29 cellular contexts compared by ENCODE assay signal in the genomic region with DNA sequence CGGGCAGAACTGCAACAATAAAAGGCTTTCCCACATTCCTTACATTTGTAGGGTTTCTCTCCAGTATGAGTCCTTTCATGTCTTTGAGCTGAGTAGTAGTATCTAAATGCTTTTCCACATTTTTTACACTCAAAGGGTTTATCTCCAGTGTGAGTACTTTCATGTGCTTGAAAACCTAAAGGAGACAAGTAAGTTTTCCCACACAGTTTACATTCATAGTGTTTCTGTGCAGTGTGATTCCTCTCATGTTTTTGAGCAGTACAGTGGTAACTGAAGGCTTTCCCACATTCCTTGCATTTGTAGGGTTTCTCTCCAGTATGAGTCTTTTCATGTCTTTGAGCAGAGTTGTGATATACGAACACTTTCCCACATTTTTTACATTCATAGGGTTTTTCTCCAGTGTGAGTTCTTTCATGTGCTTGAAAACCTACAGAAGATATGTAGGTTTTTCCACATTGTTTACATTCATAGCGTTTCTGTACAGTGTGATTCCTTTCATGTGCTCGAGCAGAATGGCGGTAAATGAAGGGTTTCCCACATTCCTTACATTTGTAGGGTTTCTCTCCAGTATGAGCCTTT. TPM values are rescaled to one million over a fixed set of nuclear protein-coding genes. Genes with fewer than 3 reads are reported as not detected.
DNase-seq lines count a peak whose midpoint lies in the region; FAIRE-seq and TF ChIP-seq lines count a peak whose summit lies in the region.
"Had no signal": no experiment of that assay in that cellular context is flagged by ENCODE, and none has a peak within 500 bp of the region (broad histone marks: within the 10 kb centered on the region; RNA-seq: fewer than 3 reads in every experiment).

No MANE protein-coding gene starts in this region.

- H3K4me2 ChIP-seq in mammary epithelial cell (ENCODE audit: insufficient read depth, low read depth, low read length) (no peak overlapping the region), keratinocyte (ENCODE audit: control insufficient read depth, extremely low read depth, insufficient read depth, low read depth, low read length) (no peak overlapping the region)
- H3K4me2 ChIP-seq: BLaER1 treated with 17β-estradiol and CSF1 and Interleukin-3, amounts not matched to agents 10 nM and 100 nM had no signal

- no peaks in the 10 kb centered on the region for H3K4me1 ChIP-seq in mammary epithelial cell (ENCODE audit: insufficient read depth, low read length)
- H3K4me1 ChIP-seq in breast epithelium: no peaks in the 10 kb centered on the region
- no peaks in the 10 kb centered on the region for H3K4me1 ChIP-seq in adipocyte (ENCODE audit: control insufficient read depth, insufficient read depth, low read length)
- no peaks in the 10 kb centered on the region for H3K4me1 ChIP-seq in keratinocyte (ENCODE audit: control insufficient read depth, extremely low read depth, insufficient read depth, low read length)
- H3K4me1 ChIP-seq: BLaER1 treated with 17β-estradiol and CSF1 and Interleukin-3, amounts not matched to agents 10 nM and 100 nM; Caco-2; Peyer's patch had no signal

- H3K9ac ChIP-seq in mammary epithelial cell (ENCODE audit: insufficient read depth, low read length): no peak overlapping the region
- H3K9ac ChIP-seq in adipocyte (ENCODE audit: low read length): no peak overlapping the region
- H3K9ac ChIP-seq in keratinocyte (ENCODE audit: control insufficient read depth, extremely low read depth, insufficient read depth, low read length): no peak overlapping the region
- H3K9ac ChIP-seq: BLaER1 treated with 17β-estradiol and CSF1 and Interleukin-3, amounts not matched to agents 10 nM and 100 nM had no signal

- no peak for TF ChIP-seq POLR2A in breast epithelium (IDR thresholded peaks at IDR 0.05)
- TF ChIP-seq POLR2A in erythroblast (IDR thresholded peaks at IDR 0.05; ENCODE audit: low read length): no peak

- CTCF ChIA-PET in mammary epithelial cell (lab: Charles Lee; ENCODE audit: low non-redundant PET): no interaction called here

- in situ Hi-C loops in mammary epithelial cell (cut with MboI; ENCODE audit: low sequenced_read_pairs in 2 of 2): no loop called here

- BruUV-seq in mammary epithelial cell (replicated peaks; lab: Mats Ljungman, UMichigan): no TSS peak

- H3K36me3 ChIP-seq in mammary epithelial cell (ENCODE audit: insufficient read depth, low read length) (peaks cover 2% of the 10 kb centered on the region), breast epithelium (peaks cover 17% of the 10 kb centered on the region), adipocyte (ENCODE audit: control insufficient read depth, insufficient read depth, low read length, severe bottlenecking) (peaks cover 63% of the 10 kb centered on the region), keratinocyte (ENCODE audit: control insufficient read depth in 2 of 2, extremely low read depth in 1 of 2, insufficient read depth in 2 of 2, low read length in 2 of 2) (no peaks in the 10 kb centered on the region)

- no peak for TF ChIP-seq CTCF in mammary epithelial cell (conservative IDR thresholded peaks at IDR 0.05 in 1 of 2, IDR thresholded peaks at IDR 0.05 in 1 of 2; ENCODE audit: extremely low read depth in 1 of 2, insufficient read depth in 1 of 2, low read depth in 1 of 2, low read length in 2 of 2)
- no peak for TF ChIP-seq CTCF in breast epithelium (IDR thresholded peaks at IDR 0.05)
- TF ChIP-seq CTCF in keratinocyte (optimal IDR thresholded peaks at IDR 0.05 in 1 of 3, IDR thresholded peaks at IDR 0.05 in 1 of 3, conservative IDR thresholded peaks at IDR 0.05 in 1 of 3; ENCODE audit: extremely low read depth in 1 of 3, insufficient read depth in 2 of 3, low read length in 3 of 3): no peak

- H3K27ac ChIP-seq in mammary epithelial cell (ENCODE audit: insufficient read depth, low read depth, low read length) (no peak overlapping the region), breast epithelium (no peak overlapping the region), keratinocyte (ENCODE audit: control insufficient read depth, insufficient read depth, low read length) (no peak overlapping the region)
- H3K27ac ChIP-seq: BLaER1 treated with 17β-estradiol and CSF1 and Interleukin-3, amounts not matched to agents 10 nM and 100 nM; Peyer's patch had no signal

- DNase-seq in mammary epithelial cell (peak; percentile 2), breast epithelium (ENCODE audit: low spot score in 2 of 2) (no peak), adipocyte (ENCODE audit: low read depth) (no peak), keratinocyte (ENCODE audit: low read depth, low spot score) (no peak), DMS53 treated with DMSO at 0.1 percent for 48 hours (lab: John Stamatoyannopoulos, UW; ENCODE audit: unreplicated experiment) (no peak), erythroblast (lab: John Stamatoyannopoulos, UW) (no peak), GM19238 (ENCODE audit: insufficient read length, low spot score) (no peak), LoVo (ENCODE audit: low spot score) (no peak)
- DNase-seq: 8988T; Caco-2; CD8-positive, alpha-beta T cell; DMS79; EL; GDM1; HFFc6; KG1; MM.1S; NCI-H1417 treated with DMSO at 0.1 percent for 48 hours; NCI-H1694 treated with DMSO at 0.1 percent for 48 hours; NCI-H2081; NCI-H2171; NCI-H226; NCI-H510A; NCI-H69; Peyer's patch; SHP77 treated with DMSO at 0.1 percent for 48 hours had no signal

- H3K79me2 ChIP-seq in mammary epithelial cell (ENCODE audit: insufficient read depth, low read length) (no peaks in the 10 kb centered on the region), keratinocyte (ENCODE audit: control insufficient read depth, insufficient read depth, low read length) (no peaks in the 10 kb centered on the region)

- dilution Hi-C loops in mammary epithelial cell (cut with HindIII; ENCODE audit: low sequenced_read_pairs) (no loop called here), keratinocyte (cut with MboI; ENCODE audit: extremely low pct_ligation_motif_present, low sequenced_read_pairs) (no loop called here)

- H3K27me3 ChIP-seq in mammary epithelial cell (ENCODE audit: insufficient read depth, low read length) (no peaks in the 10 kb centered on the region), breast epithelium (no peaks in the 10 kb centered on the region), adipocyte (replicated peaks; ENCODE audit: control insufficient read depth, insufficient read depth, low read length) (no peaks in the 10 kb centered on the region), keratinocyte (ENCODE audit: control insufficient read depth, extremely low read depth, insufficient read depth, low read length) (no peaks in the 10 kb centered on the region)
- H3K27me3 ChIP-seq: BLaER1 treated with 17β-estradiol and CSF1 and Interleukin-3, amounts not matched to agents 10 nM and 100 nM; Peyer's patch had no signal

- H3K9me3 ChIP-seq in mammary epithelial cell (replicated peaks; ENCODE audit: insufficient read depth, low read length) (peaks cover 50% of the 10 kb centered on the region), breast epithelium (peaks cover 54 to 61% of the 10 kb centered on the region in 2 donors), adipocyte (ENCODE audit: control insufficient read depth, low read length) (peaks cover 97% of the 10 kb centered on the region), keratinocyte (ENCODE audit: control insufficient read depth, low read depth, low read length) (peaks cover 23% of the 10 kb centered on the region)

- WGBS in mammary epithelial cell (ENCODE audit: low coverage, missing lambda C conversion rate): 93% methylated on average over 5 of the region's 5 CpGs

- intact Hi-C loops in mammary epithelial cell (cut with micrococcal nuclease): no loop called here
- intact Hi-C loops in breast epithelium (cut with DNase I; ENCODE audit: low total_unique reads): no loop called here

- H4K20me1 ChIP-seq in mammary epithelial cell (ENCODE audit: insufficient read depth, low read length) (no peaks in the 10 kb centered on the region), keratinocyte (ENCODE audit: control insufficient read depth, extremely low read depth, insufficient read depth, low read length) (no peaks in the 10 kb centered on the region)
- H4K20me1 ChIP-seq: BLaER1 treated with 17β-estradiol and CSF1 and Interleukin-3, amounts not matched to agents 10 nM and 100 nM had no signal

- FAIRE-seq in keratinocyte (lab: Jason Lieb, UNC): peak; percentile 34
- FAIRE-seq: GM12891, H54 had no signal

- H2AFZ ChIP-seq in mammary epithelial cell (ENCODE audit: low read depth, low read length) (no peak overlapping the region), keratinocyte (ENCODE audit: control insufficient read depth, low read length) (no peak overlapping the region)

- no peak overlapping the region for H3K4me3 ChIP-seq in mammary epithelial cell (replicated peaks in 1 of 3; ENCODE audit: insufficient read depth in 1 of 3, low read depth in 2 of 3, low read length in 3 of 3)
- H3K4me3 ChIP-seq in breast epithelium: no peak overlapping the region
- peak overlapping the region; percentile 48 for H3K4me3 ChIP-seq in adipocyte (ENCODE audit: low read length)
- no peak overlapping the region for H3K4me3 ChIP-seq in keratinocyte (ENCODE audit: control insufficient read depth in 2 of 3, extremely low read depth in 1 of 3, insufficient read depth in 2 of 3, low read depth in 1 of 3, low read length in 3 of 3)
- H3K4me3 ChIP-seq: Peyer's patch had no signal

- no peaks in the 10 kb centered on the region for H3K9me1 ChIP-seq in keratinocyte (ENCODE audit: control insufficient read depth, extremely low read depth, insufficient read depth, low read length)

RNA-seq across cellular contexts. Expression of a gene that starts 47.0 kb away (rescaled TPM):
- total RNA-seq in mammary epithelial cell (1 to 10 TPM; 6.6 to 7.3 TPM), breast epithelium (10 to 100 TPM; 12.3 to 23.9 (median 21.7) TPM)
- polyA plus RNA-seq in mammary epithelial cell (2.5 TPM), keratinocyte (3.5 to 5.2 TPM (median 4.4 TPM) in 3 replicates)
- polyA minus RNA-seq in mammary epithelial cell (0.52 TPM), keratinocyte (4.2 to 8.4 TPM (median 5.2 TPM) in 3 replicates)
- polyA plus RNA-seq in keratinocyte (2011; ENCODE audit: low read depth): 5.3 TPM
- 1.8 and 2.4 TPM in 2 replicates for polyA plus RNA-seq in keratinocyte (2011; cell fraction: cytosol; rRNA removed)
- polyA plus RNA-seq in keratinocyte (2011; cell fraction: nucleus; rRNA removed): 11.2 and 11.7 TPM in 2 replicates
- 2.6 and 4.4 TPM in 2 replicates for polyA plus RNA-seq in keratinocyte (2012; ENCODE audit: low replicate concordance)
- 6.7 TPM for polyA minus RNA-seq in keratinocyte (2011; cell fraction: cytosol; rRNA and poly(A)+ RNA removed)
- 5.9 and 13.5 TPM in 2 replicates for polyA minus RNA-seq in keratinocyte (2011; cell fraction: nucleus; rRNA and poly(A)+ RNA removed)
